ENCODE assay signal across 16 cellular contexts in the genomic region with DNA sequence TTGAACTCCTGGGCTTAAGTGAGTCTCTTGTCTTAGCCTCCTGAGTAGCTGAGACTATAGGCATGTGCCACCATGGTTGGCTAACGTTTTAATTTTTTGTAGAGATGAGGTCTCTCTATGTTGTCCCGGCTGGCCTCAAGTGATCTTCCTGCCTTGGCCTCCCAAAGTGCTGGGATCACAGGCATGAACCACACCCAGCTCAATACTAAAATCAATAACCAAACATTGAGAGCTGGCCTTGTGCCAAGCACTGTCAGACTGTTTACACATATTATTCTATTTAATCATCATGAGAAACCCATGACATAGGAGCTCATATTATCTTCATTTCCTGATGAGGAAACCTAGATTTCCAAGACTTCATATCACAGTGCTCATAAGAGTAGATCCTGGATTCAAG.
"Had no signal": no experiment of that assay in that cellular context is flagged by ENCODE, and none has a peak within 500 bp of the region (broad histone marks: within the 10 kb centered on the region; RNA-seq: fewer than 3 reads in every experiment).

No MANE protein-coding gene starts in this region.

- H3K9me3 ChIP-seq: neutrophil, tibial artery had no signal

- FAIRE-seq: astrocyte had no signal

- H3K4me3 Mint-ChIP-seq: activated naive CD8-positive, alpha-beta T cell treated with anti-CD3 and anti-CD28 coated beads, Interleukin-2, amount 50 U/mL, for 24 hours; activated T-helper 17 cell treated with anti-CD3 and anti-CD28 coated beads, Interleukin-2, amount 50 U/mL, for 72 hours; natural killer cell; stimulated activated memory B cell treated with anti-CD40 and anti-IgM and Interleukin-4, amounts not matched to agents 10 μg/mL and 1 μg/mL and 100 μg/mL, for 72 hours had no signal

- H3K36me3 ChIP-seq: cardiac muscle cell, neutrophil, tibial artery had no signal

- H3K36me3 Mint-ChIP-seq: natural killer cell; stimulated activated memory B cell treated with anti-CD40 and anti-IgM and Interleukin-4, amounts not matched to agents 10 μg/mL and 1 μg/mL and 100 μg/mL, for 72 hours had no signal

- H3K27ac ChIP-seq: cardiac muscle cell, neutrophil, parathyroid adenoma, tibial artery had no signal

- H3K27ac Mint-ChIP-seq: activated naive CD8-positive, alpha-beta T cell treated with anti-CD3 and anti-CD28 coated beads, Interleukin-2, amount 50 U/mL, for 24 hours; activated T-helper 17 cell treated with anti-CD3 and anti-CD28 coated beads, Interleukin-2, amount 50 U/mL, for 72 hours; natural killer cell; stimulated activated memory B cell treated with anti-CD40 and anti-IgM and Interleukin-4, amounts not matched to agents 10 μg/mL and 1 μg/mL and 100 μg/mL, for 72 hours had no signal

- ATAC-seq: activated naive CD8-positive, alpha-beta T cell treated with anti-CD3 and anti-CD28 coated beads, Interleukin-2, amount 50 U/mL, for 24 hours; activated T-helper 17 cell treated with anti-CD3 and anti-CD28 coated beads, Interleukin-2, amount 50 U/mL, for 72 hours; esophagus mucosa; natural killer cell; stimulated activated memory B cell treated with anti-CD40 and anti-IgM and Interleukin-4, amounts not matched to agents 10 μg/mL and 1 μg/mL and 100 μg/mL, for 72 hours had no signal

- H3K4me3 ChIP-seq: cardiac muscle cell, tibial artery had no signal

- H3K4me1 Mint-ChIP-seq: activated naive CD8-positive, alpha-beta T cell treated with anti-CD3 and anti-CD28 coated beads, Interleukin-2, amount 50 U/mL, for 24 hours; activated T-helper 17 cell treated with anti-CD3 and anti-CD28 coated beads, Interleukin-2, amount 50 U/mL, for 72 hours; natural killer cell; stimulated activated memory B cell treated with anti-CD40 and anti-IgM and Interleukin-4, amounts not matched to agents 10 μg/mL and 1 μg/mL and 100 μg/mL, for 72 hours had no signal

- H3K4me1 ChIP-seq: parathyroid adenoma had no signal

- DNase-seq: activated CD4-positive, alpha-beta T cell treated with anti-CD3 and anti-CD28 coated beads, Interleukin-2, amount 50 U/mL, for 4 hours; activated CD4-positive, CD25-positive, alpha-beta regulatory T cell treated with anti-CD3 and anti-CD28 coated beads, Interleukin-2, amount 50 U/mL, for 72 hours; activated naive CD4-positive, alpha-beta T cell treated with Interleukin-2 at 50 U/mL for 16 hours; activated naive CD8-positive, alpha-beta T cell treated with anti-CD3 and anti-CD28 coated beads, Interleukin-2, amount 50 U/mL, for 24 hours; kidney glomerular epithelial cell; mesenchymal stem cell; natural killer cell; stimulated activated CD4-positive, alpha-beta T cell treated with anti-CD3 and anti-CD28 coated beads, Interleukin-2, amount 100 ng/mL, for 48 hours; tibial artery had no signal

- H3K27me3 ChIP-seq: cardiac muscle cell, tibial artery had no signal

- H3K9me3 Mint-ChIP-seq: activated naive CD8-positive, alpha-beta T cell treated with anti-CD3 and anti-CD28 coated beads, Interleukin-2, amount 50 U/mL, for 24 hours; activated T-helper 17 cell treated with anti-CD3 and anti-CD28 coated beads, Interleukin-2, amount 50 U/mL, for 72 hours; natural killer cell had no signal
